Comparison of ENCODE assay signal across 25 cellular contexts in genomic region chr1:229412056-229412455, GRCh38. TPM values are rescaled to one million over a fixed set of nuclear protein-coding genes. Genes with fewer than 3 reads are reported as not detected.
DNase-seq lines count a peak whose midpoint lies in the region; ATAC-seq lines count a peak whose summit lies in the region.
"Had no signal": no experiment of that assay in that cellular context is flagged by ENCODE, and none has a peak within 500 bp of the region (broad histone marks: within the 10 kb centered on the region; RNA-seq: fewer than 3 reads in every experiment).

No MANE protein-coding gene starts in this region.

- ATAC-seq in HG03108 (IDR thresholded peaks at IDR 0.05; ENCODE audit: unreplicated experiment) = no peak
- ATAC-seq: activated CD4-positive, CD25-positive, alpha-beta regulatory T cell treated with anti-CD3 and anti-CD28 coated beads, Interleukin-2, amount 50 U/mL, for 24 hours; activated CD8-positive, alpha-beta T cell treated with anti-CD3 and anti-CD28 coated beads, Interleukin-2, amount 10 ng/mL, durations not matched to agents 7 days and 5 days; esophagus mucosa had no signal

- no peaks in the 10 kb centered on the region for H3K79me2 ChIP-seq in Karpas-422 (ENCODE audit: low read length)

- H2BK12ac ChIP-seq in neuronal stem cell (ENCODE audit: low read length) = no peak overlapping the region

- H3K14ac ChIP-seq in neuronal stem cell (ENCODE audit: low read length) = no peak overlapping the region

- H3K4me2 ChIP-seq in Karpas-422 (ENCODE audit: low read depth, low read length, poor library complexity, severe bottlenecking) (no peak overlapping the region), neuronal stem cell (ENCODE audit: insufficient read depth, low read length, poor library complexity, severe bottlenecking) (no peak overlapping the region)

- H4K8ac ChIP-seq in neuronal stem cell (ENCODE audit: low read depth, low read length) = no peak overlapping the region

- WGBS in neuronal stem cell (ENCODE audit: extremely low coverage in 2 of 2, insufficient read length in 2 of 2, insufficient replicate concordance in 1 of 2), 2 donors = no CpG with 5 or more reads among the region's 7 CpGs

- H3K36me3 ChIP-seq in Karpas-422 (ENCODE audit: insufficient read depth, low read length) (no peaks in the 10 kb centered on the region), neuronal stem cell (replicated peaks in 1 of 2; ENCODE audit: control insufficient read depth in 2 of 2, insufficient read depth in 2 of 2, low read length in 2 of 2) (no peaks in the 10 kb centered on the region)
- H3K36me3 ChIP-seq: Peyer's patch, prostate gland, stomach had no signal

- H3K27me3 ChIP-seq in Karpas-422 (ENCODE audit: low read length) (no peaks in the 10 kb centered on the region), neuronal stem cell (ENCODE audit: control insufficient read depth in 3 of 3, insufficient read depth in 3 of 3, low read depth in 1 of 3, low read length in 3 of 3) (peaks cover 8 to 42% (median 37%) of the 10 kb centered on the region in 3 experiments)

- H3K9me3 ChIP-seq in Karpas-422 (ENCODE audit: low read length) = no peaks in the 10 kb centered on the region
- no peaks in the 10 kb centered on the region for H3K9me3 ChIP-seq in neuronal stem cell (replicated peaks in 1 of 2; ENCODE audit: control insufficient read depth in 2 of 2, insufficient read depth in 1 of 2, low read depth in 1 of 2, low read length in 2 of 2)
- H3K9me3 ChIP-seq: Peyer's patch, prostate gland, stomach had no signal

- no peaks in the 10 kb centered on the region for H3K9me2 ChIP-seq in Karpas-422 (replicated peaks; ENCODE audit: insufficient read depth, low read length)

- no peak overlapping the region for H3K9ac ChIP-seq in Karpas-422 (ENCODE audit: low read length)
- no peak overlapping the region for H3K9ac ChIP-seq in neuronal stem cell (ENCODE audit: low read depth, low read length, poor library complexity)

- no peaks in the 10 kb centered on the region for H4K20me1 ChIP-seq in Karpas-422 (ENCODE audit: insufficient read depth, low read depth, low read length)

- H2AK5ac ChIP-seq in neuronal stem cell (ENCODE audit: low read depth, low read length) = no peak overlapping the region

- DNase-seq in DMS 273 (lab: John Stamatoyannopoulos, UW; ENCODE audit: unreplicated experiment) (peak; percentile 26), DMS 273 treated with DMSO at 0.1 percent for 48 hours (lab: John Stamatoyannopoulos, UW) (no peak), Karpas-422 (peak; percentile 49), neuronal stem cell (ENCODE audit: low spot score) (no peak), SK-N-DZ (ENCODE audit: low spot score) (no peak), NCI-H1417 treated with DMSO at 0.1 percent for 48 hours (lab: John Stamatoyannopoulos, UW) (no peak)
- DNase-seq: 8988T; activated CD8-positive, alpha-beta T cell treated with anti-CD3 and anti-CD28 coated beads, Interleukin-2, amount 10 ng/mL, durations not matched to agents 7 days and 5 days; activated T-cell treated with anti-CD3 and anti-CD28 coated beads, Interleukin-2, amount 50 U/mL, for 1 hour; central memory CD4-positive, alpha-beta T cell; effector CD4-positive, alpha-beta T cell; NCI-H146; NCI-H226; Peyer's patch; stimulated activated CD4-positive, alpha-beta T cell treated with anti-CD3 and anti-CD28 coated beads, Interleukin-4, amount 100 ng/mL, for 4 hours; stomach; T-helper 9 cell had no signal

- H2AFZ ChIP-seq in Karpas-422 (ENCODE audit: low read length) (no peak overlapping the region), neuronal stem cell (ENCODE audit: low read length) (no peak overlapping the region)

- no peak overlapping the region for H3K23ac ChIP-seq in neuronal stem cell (ENCODE audit: low read depth, low read length, poor library complexity)

- no peak overlapping the region for H2BK5ac ChIP-seq in neuronal stem cell (ENCODE audit: low read length)

- H2BK120ac ChIP-seq in neuronal stem cell (ENCODE audit: low read depth, low read length) = no peak overlapping the region

- H3K4me1 ChIP-seq in Karpas-422 (ENCODE audit: low read length) (no peaks in the 10 kb centered on the region), neuronal stem cell (ENCODE audit: control insufficient read depth in 2 of 2, insufficient read depth in 1 of 2, low read depth in 1 of 2, low read length in 2 of 2) (peaks cover 14 to 17% of the 10 kb centered on the region in 2 donors)

- H3K27ac ChIP-seq in Karpas-422 (ENCODE audit: low read length) (no peak overlapping the region), cingulate gyrus (ENCODE audit: low read depth, low read length) (peak overlapping the region; percentile 67), neuronal stem cell (replicated peaks; ENCODE audit: low read length) (no peak overlapping the region)
- H3K27ac ChIP-seq: Peyer's patch, prostate gland had no signal

- peak overlapping the region; percentile 1 for H3K18ac ChIP-seq in neuronal stem cell (ENCODE audit: low read length)

- H3K4me3 ChIP-seq in Karpas-422 (ENCODE audit: low read length) (no peak overlapping the region), neuronal stem cell (ENCODE audit: low read length in 2 of 2) (no peak overlapping the region)
- H3K4me3 ChIP-seq: Peyer's patch, prostate gland, stomach had no signal

- no peak overlapping the region for H3K4ac ChIP-seq in neuronal stem cell (ENCODE audit: low read length)

- H4K91ac ChIP-seq in neuronal stem cell (ENCODE audit: low read depth, low read length, poor library complexity) = no peak overlapping the region

- H2BK15ac ChIP-seq in neuronal stem cell (ENCODE audit: low read length) = no peak overlapping the region

- H3K79me1 ChIP-seq in neuronal stem cell (ENCODE audit: low read depth, low read length) = no peaks in the 10 kb centered on the region

RNA-seq across cellular contexts. Expression of gene ACTA1, which starts 21.8 kb away (rescaled TPM):
- total RNA-seq in Karpas-422 (2014; rRNA removed; shearing (Covaris generic); ENCODE audit: low replicate concordance) = not detected in 2 replicates
- polyA plus RNA-seq in neuronal stem cell (2013, experiment 1 of 2) = 7.1 TPM
- 6.8 TPM for polyA plus RNA-seq in neuronal stem cell (2013, experiment 2 of 2)
- not detected in 2 replicates for polyA plus RNA-seq in SK-N-DZ (2014; cell fraction: cytosol; rRNA removed)
- 0.32 and 1.6 TPM in 2 replicates for polyA plus RNA-seq in SK-N-DZ (2014; cell fraction: nucleus; rRNA removed)
- total RNA-seq: activated CD8-positive, alpha-beta T cell treated with anti-CD3 and anti-CD28 coated beads, Interleukin-2, amount 10 ng/mL, durations not matched to agents 7 days and 5 days; Daoy; glomerular endothelial cell; M059J had no signal

Comparison
In these comparisons a context has a peak if more than half of its experiments do, and no peak if none do; other contexts are left out.
1. DNase-seq: peak in DMS 273 (single experiment) and Karpas-422 (single experiment); none in DMS 273 treated with DMSO at 0.1 percent for 48 hours (single experiment), neuronal stem cell (single experiment), SK-N-DZ (single experiment) and NCI-H1417 treated with DMSO at 0.1 percent for 48 hours (single experiment).